Comparison of ENCODE assay signal across 12 cellular contexts in genomic region chr6:138405816-138406403, GRCh38. TPM values are rescaled to one million over a fixed set of nuclear protein-coding genes. Genes with fewer than 3 reads are reported as not detected.
A peak's percentile ranks its signal among the peaks of the same experiment; 100 is the strongest.
DNase-seq lines count a peak whose midpoint lies in the region; ATAC-seq and TF ChIP-seq lines count a peak whose summit lies in the region.
"Had no signal": no experiment of that assay in that cellular context is flagged by ENCODE, and none has a peak within 500 bp of the region (broad histone marks: within the 10 kb centered on the region; RNA-seq: fewer than 3 reads in every experiment).

No MANE protein-coding gene starts in this region.

- no peaks in the 10 kb centered on the region for H3K9me3 Mint-ChIP-seq in activated CD4-positive, alpha-beta T cell treated with anti-CD3 and anti-CD28 coated beads, Interleukin-2, amount 10 ng/mL, durations not matched to agents 24 days and 14 days

- peaks cover 23% of the 10 kb centered on the region for H3K4me1 Mint-ChIP-seq in activated CD4-positive, alpha-beta T cell treated with anti-CD3 and anti-CD28 coated beads, Interleukin-2, amount 10 ng/mL, durations not matched to agents 24 days and 14 days

- peaks cover 34% of the 10 kb centered on the region for H3K36me3 Mint-ChIP-seq in activated CD4-positive, alpha-beta T cell treated with anti-CD3 and anti-CD28 coated beads, Interleukin-2, amount 10 ng/mL, durations not matched to agents 24 days and 14 days (ENCODE audit: low read depth)

- H3K27ac ChIP-seq in left ventricle myocardium inferior (replicated peaks) (peak overlapping the region; percentile 97), Panc1 (ENCODE audit: low read length) (no peak overlapping the region), vagina (peak overlapping the region; percentile 96), Peyer's patch (peak overlapping the region in 1 of 4 donors; percentile 37)
- H3K27ac ChIP-seq: brain microvascular endothelial cell had no signal

- no peak for ATAC-seq in left cardiac atrium
- ATAC-seq in Panc1: no peak
- no peak for ATAC-seq in GM18502 (IDR thresholded peaks at IDR 0.05; ENCODE audit: poor library complexity, unreplicated experiment)

- intact Hi-C loops in left ventricle myocardium inferior (cut with micrococcal nuclease) (loop anchor here (10.0 kb wide), 1 partner anchor 291 kb away; no protein-coding TSS in a partner anchor), left cardiac atrium (cut with DNase I) (loop anchor here in 1 of 2 donors (10.0 kb wide), 1 partner anchor 291 kb away; no protein-coding TSS in a partner anchor), Panc1 (cut with micrococcal nuclease; ENCODE audit: unreplicated experiment) (loop anchor here (5.0 kb wide), 1 partner anchor 289 kb away; no protein-coding TSS in a partner anchor), vagina (cut with DNase I) (no loop called here)
- intact Hi-C loops in activated CD4-positive, alpha-beta T cell treated with anti-CD3 and anti-CD28 coated beads, Interleukin-2, amount 10 ng/mL, durations not matched to agents 24 days and 14 days (cut with micrococcal nuclease): loop anchor here (2.0 to 10.0 kb wide), 2 partner anchors 21 to 189 kb away; no protein-coding TSS in a partner anchor

- in situ Hi-C loops in Panc1 (cut with HindIII; ENCODE audit: low pct_unique_long_range_greater_than_20kb, low sequenced_read_pairs): no loop called here

- H3K4me1 ChIP-seq in left ventricle myocardium inferior (peaks cover 36% of the 10 kb centered on the region), Panc1 (ENCODE audit: control insufficient read depth, insufficient read depth, low read length) (peaks cover 9% of the 10 kb centered on the region), iPS-15b (ENCODE audit: control insufficient read depth, insufficient read depth, low read length) (no peaks in the 10 kb centered on the region), vagina (peaks cover 44% of the 10 kb centered on the region), Peyer's patch (peaks cover 0 to 15% (median 0%) of the 10 kb centered on the region in 4 donors)

- DNase-seq in left ventricle myocardium inferior: no peak
- no peak for DNase-seq in left cardiac atrium
- DNase-seq in Panc1 (ENCODE audit: low read depth, low spot score): no peak
- DNase-seq in vagina (ENCODE audit: extremely low spot score in 2 of 2): no peak
- DNase-seq in Peyer's patch: no peak
- no peak for DNase-seq in activated CD4-positive, alpha-beta T cell treated with anti-CD3 and anti-CD28 coated beads, Interleukin-2, amount 10 ng/mL, durations not matched to agents 24 days and 14 days
- DNase-seq: BE2C, brain microvascular endothelial cell, kidney glomerular epithelial cell, NCI-H2029 had no signal

- CTCF ChIA-PET in Panc1 (lab: Charles Lee): no interaction called here

- TSS peak; percentile 71 for BruUV-seq in Panc1 (replicated peaks; lab: Mats Ljungman, UMichigan)

- H3K27me3 Mint-ChIP-seq in activated CD4-positive, alpha-beta T cell treated with anti-CD3 and anti-CD28 coated beads, Interleukin-2, amount 10 ng/mL, durations not matched to agents 24 days and 14 days: peaks cover 15% of the 10 kb centered on the region

- no peak overlapping the region for H3K27ac Mint-ChIP-seq in activated CD4-positive, alpha-beta T cell treated with anti-CD3 and anti-CD28 coated beads, Interleukin-2, amount 10 ng/mL, durations not matched to agents 24 days and 14 days

- H3K9ac ChIP-seq in iPS-15b (ENCODE audit: low read depth, low read length): peak overlapping the region; percentile 1

- no peaks in the 10 kb centered on the region for H3K27me3 ChIP-seq in left ventricle myocardium inferior (ENCODE audit: low read depth)
- H3K27me3 ChIP-seq in Panc1 (ENCODE audit: control insufficient read depth, insufficient read depth, low read length): no peaks in the 10 kb centered on the region
- H3K27me3 ChIP-seq in iPS-15b (ENCODE audit: control insufficient read depth, insufficient read depth, low read length): peaks cover 5% of the 10 kb centered on the region
- no peaks in the 10 kb centered on the region for H3K27me3 ChIP-seq in vagina
- H3K27me3 ChIP-seq in Peyer's patch: no peaks in the 10 kb centered on the region
- H3K27me3 ChIP-seq: BE2C, brain microvascular endothelial cell had no signal

- TF ChIP-seq CTCF in left ventricle myocardium inferior (IDR thresholded peaks at IDR 0.05; ENCODE audit: borderline replicate concordance): no peak
- no peak for TF ChIP-seq CTCF in Panc1 (IDR thresholded peaks at IDR 0.05)
- TF ChIP-seq CTCF in vagina (IDR thresholded peaks at IDR 0.05): no peak
- no peak for TF ChIP-seq CTCF in Peyer's patch (IDR thresholded peaks at IDR 0.05)

- no peak for TF ChIP-seq POLR2A in vagina (IDR thresholded peaks at IDR 0.05)
- no peak for TF ChIP-seq POLR2A in Peyer's patch (IDR thresholded peaks at IDR 0.05)

- no peak overlapping the region for H3K4me3 ChIP-seq in left ventricle myocardium inferior
- H3K4me3 ChIP-seq in Panc1 (ENCODE audit: low read depth in 2 of 2, low read length in 2 of 2): no peak overlapping the region
- no peak overlapping the region for H3K4me3 ChIP-seq in iPS-15b (ENCODE audit: low read depth, low read length)
- H3K4me3 ChIP-seq in vagina: peak overlapping the region in 1 of 2 donors; percentile 74
- peak overlapping the region in 1 of 4 donors; percentile 80 for H3K4me3 ChIP-seq in Peyer's patch

- no peaks in the 10 kb centered on the region for H3K9me3 ChIP-seq in left ventricle myocardium inferior (replicated peaks)
- H3K9me3 ChIP-seq in Panc1 (ENCODE audit: control insufficient read depth, insufficient read depth, low read depth, low read length): no peaks in the 10 kb centered on the region
- H3K9me3 ChIP-seq in iPS-15b (ENCODE audit: control insufficient read depth, insufficient read depth, low read length): no peaks in the 10 kb centered on the region
- no peaks in the 10 kb centered on the region for H3K9me3 ChIP-seq in vagina
- no peaks in the 10 kb centered on the region for H3K9me3 ChIP-seq in Peyer's patch
- H3K9me3 ChIP-seq: BE2C had no signal

- POLR2A ChIA-PET in Panc1 (lab: Charles Lee): no interaction called here

- no peak overlapping the region for H3K4me3 Mint-ChIP-seq in activated CD4-positive, alpha-beta T cell treated with anti-CD3 and anti-CD28 coated beads, Interleukin-2, amount 10 ng/mL, durations not matched to agents 24 days and 14 days

- H3K36me3 ChIP-seq in left ventricle myocardium inferior: peaks cover 52% of the 10 kb centered on the region
- peaks cover 18% of the 10 kb centered on the region for H3K36me3 ChIP-seq in Panc1 (ENCODE audit: control insufficient read depth, insufficient read depth, low read length)
- H3K36me3 ChIP-seq in iPS-15b (ENCODE audit: control insufficient read depth, insufficient read depth, low read length): peaks cover 10% of the 10 kb centered on the region
- H3K36me3 ChIP-seq in vagina: peaks cover 0 to 36% of the 10 kb centered on the region in 2 donors
- H3K36me3 ChIP-seq in Peyer's patch: peaks cover 0 to 51% (median 0%) of the 10 kb centered on the region in 3 donors

RNA-seq across cellular contexts. Expression of gene HEBP2, which starts 1.9 kb away (rescaled TPM):
- 101 TPM for total RNA-seq in left ventricle myocardium inferior
- 100 to 1,000 TPM in 1 of 2 donors, 10 to 100 TPM in 1; 84.9 to 111 TPM for total RNA-seq in left cardiac atrium
- total RNA-seq in Panc1 (2021; ENCODE audit: unreplicated experiment): 48.1 TPM
- polyA plus RNA-seq in Panc1 (2012; ENCODE audit: insufficient read length): 75.8 TPM
- 62.4 TPM for total RNA-seq in vagina
- 10 to 100 TPM; 30.4 to 85.8 (median 46.6) TPM for total RNA-seq in Peyer's patch
- total RNA-seq in activated CD4-positive, alpha-beta T cell treated with anti-CD3 and anti-CD28 coated beads, Interleukin-2, amount 10 ng/mL, durations not matched to agents 24 days and 14 days: 16.2 and 17.4 TPM in 2 replicates

RNA-seq across cellular contexts. Expression of gene SMIM28, which starts 28.2 kb away (rescaled TPM):
- total RNA-seq in left ventricle myocardium inferior (not detected), left cardiac atrium (not detected), Panc1 (2021; ENCODE audit: unreplicated experiment) (not detected), vagina (not detected), Peyer's patch (not detected)
- polyA plus RNA-seq in Panc1 (2012; ENCODE audit: insufficient read length): not detected
- not detected in 2 replicates for total RNA-seq in activated CD4-positive, alpha-beta T cell treated with anti-CD3 and anti-CD28 coated beads, Interleukin-2, amount 10 ng/mL, durations not matched to agents 24 days and 14 days
